In the genomic region with DNA sequence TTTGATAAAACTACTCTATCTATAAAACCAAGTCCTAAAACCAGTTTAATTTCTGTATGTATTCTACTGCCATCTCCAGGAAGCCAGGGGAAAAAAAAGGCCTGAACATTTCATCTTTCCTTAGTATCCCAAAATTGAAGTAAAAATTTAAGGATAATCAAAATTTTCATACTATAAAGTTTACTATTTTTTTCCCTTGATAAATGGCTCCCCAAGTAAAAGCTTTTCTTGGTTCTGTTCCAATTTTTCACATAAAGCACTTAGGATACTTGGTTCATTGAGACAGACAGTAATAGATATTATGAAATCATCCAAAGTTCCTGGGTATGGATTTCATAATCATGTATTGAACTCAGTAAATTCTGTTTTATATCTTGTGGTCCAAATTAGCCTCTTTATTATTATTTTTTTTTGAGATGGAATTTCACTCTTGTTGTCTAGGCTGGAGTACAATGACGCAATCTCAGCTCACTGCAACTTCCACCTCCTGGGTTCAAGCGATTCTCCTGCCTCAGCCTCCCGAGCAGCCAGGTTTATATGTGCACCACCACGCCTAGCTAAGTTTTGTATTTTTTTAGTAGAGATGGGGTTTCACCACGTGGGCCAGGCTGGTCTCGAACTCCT, we compare ENCODE assay signal across 11 cellular contexts. TPM values are rescaled to one million over a fixed set of nuclear protein-coding genes. Genes with fewer than 3 reads are reported as not detected.
DNase-seq lines count a peak whose midpoint lies in the region; ATAC-seq and TF ChIP-seq lines count a peak whose summit lies in the region.
"Had no signal": no experiment of that assay in that cellular context is flagged by ENCODE, and none has a peak within 500 bp of the region (broad histone marks: within the 10 kb centered on the region; RNA-seq: fewer than 3 reads in every experiment).

No MANE protein-coding gene starts in this region.

- H3K4me1 Mint-ChIP-seq in MCF 10A (ENCODE audit: insufficient read depth, unreplicated experiment) = peaks cover 5% of the 10 kb centered on the region

- peak; percentile 76 for TF ChIP-seq RAD21 in IMR-90 (IDR thresholded peaks at IDR 0.05; ENCODE audit: low read length)

- H4K5ac ChIP-seq in IMR-90 (ENCODE audit: low read depth, low read length) = no peak overlapping the region

- no peak overlapping the region for H3K27ac ChIP-seq in IMR-90 (ENCODE audit: insufficient read depth, low read length)
- H3K27ac ChIP-seq: sigmoid colon had no signal

- CTCF ChIA-PET in IMR-90 (lab: Yijun Ruan, JAX) (interaction anchor here (0.5 to 2.2 kb wide), 11 partner anchors 14 to 118 kb away, joined by 3 to 7 read pairs (median 4); no protein-coding TSS in a partner anchor), MCF 10A (lab: Yijun Ruan, JAX) (interaction anchor here (0.6 to 4.7 kb wide), 33 partner anchors 8 to 889 kb away, joined by 3 to 34 read pairs (median 3); partner anchors contain the start of gene ANXA2)

- in situ Hi-C loops in IMR-90 (cut with MboI; ENCODE audit: low sequenced_read_pairs) = loop anchor here (5.0 to 25.0 kb wide), 2 partner anchors 82 to 757 kb away; partner anchors contain the start of gene BNIP2

- dilution Hi-C loops in IMR-90 (cut with HindIII; ENCODE audit: low sequenced_read_pairs, unreplicated experiment) = no loop called here

- no peak overlapping the region for H2BK120ac ChIP-seq in IMR-90 (ENCODE audit: low read depth, low read length)

- H3K4me3 ChIP-seq in IMR-90 (ENCODE audit: insufficient read depth, low read depth, low read length) = no peak overlapping the region
- H3K4me3 ChIP-seq: sigmoid colon had no signal

- TF ChIP-seq POLR2A in IMR-90 (IDR thresholded peaks at IDR 0.05; ENCODE audit: low read depth, low read length) = no peak

- H3K9me3 Mint-ChIP-seq in MCF 10A (ENCODE audit: unreplicated experiment) = no peaks in the 10 kb centered on the region

- no peak overlapping the region for H3K9ac ChIP-seq in IMR-90 (ENCODE audit: low read depth, low read length)

- H2BK5ac ChIP-seq in IMR-90 (ENCODE audit: low read depth, low read length, poor library complexity, severe bottlenecking) = no peak overlapping the region

- DNase-seq in AG09319 (ENCODE audit: extremely low read depth, low read depth) (no peak), IMR-90 (peak; percentile 51), MCF 10A (ENCODE audit: unreplicated experiment) (peak; percentile 50), medulla oblongata (ENCODE audit: extremely low spot score) (peak; percentile 13), NCI-H82 (lab: John Stamatoyannopoulos, UW) (no peak)
- DNase-seq: activated naive CD4-positive, alpha-beta T cell treated with anti-CD3 and anti-CD28 coated beads, Interleukin-2, amount 50 U/mL, for 16 hours; NCI-H1436 treated with DMSO at 0.1 percent for 48 hours; sigmoid colon had no signal

- H3K9me1 ChIP-seq in IMR-90 (ENCODE audit: insufficient read depth, low read length) = no peaks in the 10 kb centered on the region

- H2AFZ ChIP-seq in IMR-90 (replicated peaks; ENCODE audit: low read length, poor library complexity) = no peak overlapping the region

- H2AK5ac ChIP-seq in IMR-90 (ENCODE audit: low read depth, low read length) = no peak overlapping the region

- H4K20me1 ChIP-seq in IMR-90 (ENCODE audit: insufficient read depth, low read length) = peaks cover 4% of the 10 kb centered on the region; the same call in 1 of the 2 replicates

- H2BK20ac ChIP-seq in IMR-90 (ENCODE audit: low read depth, low read length) = no peak overlapping the region

- no peak overlapping the region for H3K14ac ChIP-seq in IMR-90 (replicated peaks; ENCODE audit: low read depth, low read length)

- no peaks in the 10 kb centered on the region for H3K27me3 ChIP-seq in IMR-90 (ENCODE audit: control insufficient read depth, insufficient read depth, low read length)
- H3K27me3 ChIP-seq: sigmoid colon had no signal

- no peak overlapping the region for H3K18ac ChIP-seq in IMR-90 (ENCODE audit: low read depth, low read length)

- H3K4me3 Mint-ChIP-seq in MCF 10A (ENCODE audit: unreplicated experiment) = no peak overlapping the region

- TF ChIP-seq CTCF in AG09319 (IDR thresholded peaks at IDR 0.05; ENCODE audit: low read depth, low read length) = peak; percentile 74
- peak; percentile 76 for TF ChIP-seq CTCF in IMR-90 (conservative IDR thresholded peaks at IDR 0.05; ENCODE audit: low read depth, low read length)
- peak; percentile 45 for TF ChIP-seq CTCF in MCF 10A (IDR thresholded peaks at IDR 0.05; ENCODE audit: unreplicated experiment)

- peaks cover 2% of the 10 kb centered on the region for H3K4me1 ChIP-seq in IMR-90 (ENCODE audit: control insufficient read depth, insufficient read depth, low read length)
- H3K4me1 ChIP-seq: sigmoid colon had no signal

- BruUV-seq in IMR-90 (replicated peaks; lab: Mats Ljungman, UMichigan) = no TSS peak
- no TSS peak for BruUV-seq in MCF 10A (replicated peaks; lab: Mats Ljungman, UMichigan)

- H3K36me3 Mint-ChIP-seq in MCF 10A (ENCODE audit: insufficient read depth, unreplicated experiment) = peaks cover 41% of the 10 kb centered on the region

- ATAC-seq in IMR-90 (ENCODE audit: low read depth) (peak; percentile 59), HG02759 (IDR thresholded peaks at IDR 0.05; ENCODE audit: unreplicated experiment) (no peak), GM21825 (IDR thresholded peaks at IDR 0.05; ENCODE audit: unreplicated experiment) (no peak), HG03432 (IDR thresholded peaks at IDR 0.05; ENCODE audit: unreplicated experiment) (no peak)

- no peak overlapping the region for H3K4ac ChIP-seq in IMR-90 (ENCODE audit: low read depth, low read length)

- intact Hi-C loops in IMR-90 (cut with micrococcal nuclease) = loop anchor here (1.0 kb wide), 3 partner anchors 47 to 116 kb away; partner anchors contain the start of gene ANXA2
- intact Hi-C loops in MCF 10A (cut with micrococcal nuclease) = loop anchor here (1.0 kb wide), 3 partner anchors 47 to 115 kb away; partner anchors contain the start of gene ANXA2

- POLR2A ChIA-PET in IMR-90 (lab: Charles Lee; ENCODE audit: unreplicated experiment) (no interaction called here), MCF 10A (lab: Yijun Ruan, JAX) (interaction anchor here (0.6 to 6.5 kb wide), 14 partner anchors 13 to 753 kb away, joined by 3 to 67 read pairs (median 6); partner anchors contain the start of gene ICE2)

- no peak overlapping the region for H4K8ac ChIP-seq in IMR-90 (ENCODE audit: low read depth in 2 of 2, low read length in 2 of 2)

- peak overlapping the region; percentile 39 for H3K27ac Mint-ChIP-seq in MCF 10A (ENCODE audit: low read depth, unreplicated experiment)

- H3K9me3 ChIP-seq in IMR-90 (ENCODE audit: control insufficient read depth, insufficient read depth, low read length) = no peaks in the 10 kb centered on the region
- H3K9me3 ChIP-seq: sigmoid colon had no signal

- WGBS in IMR-90 (ENCODE audit: extremely low coverage in 2 of 2, insufficient read length in 1 of 2), 2 experiments = 90% methylated on average over 2 of the region's 6 CpGs; no CpG with 5 or more reads in 1 of the 2 experiments

- H3K79me1 ChIP-seq in IMR-90 (ENCODE audit: low read depth in 1 of 2, low read length in 2 of 2) = peaks cover 0 to 9% of the 10 kb centered on the region in 2 experiments; a peak in 3 of 4 replicates

- no peak overlapping the region for H3K56ac ChIP-seq in IMR-90 (ENCODE audit: extremely low read depth, insufficient read depth, low read length)

- H3K27me3 Mint-ChIP-seq in MCF 10A (ENCODE audit: insufficient read depth, unreplicated experiment) = no peaks in the 10 kb centered on the region

- H2BK15ac ChIP-seq in IMR-90 (ENCODE audit: low read depth, low read length) = no peak overlapping the region

- H3K23ac ChIP-seq in IMR-90 (ENCODE audit: low read depth, low read length) = no peak overlapping the region

- peaks cover 1% of the 10 kb centered on the region for H3K36me3 ChIP-seq in IMR-90 (ENCODE audit: control insufficient read depth, insufficient read depth, low read length)

- H4K91ac ChIP-seq in IMR-90 (ENCODE audit: insufficient read depth, low read depth, low read length) = no peak overlapping the region

- no peak overlapping the region for H3K4me2 ChIP-seq in IMR-90 (ENCODE audit: low read depth, low read length)

- H2AK9ac ChIP-seq in IMR-90 (replicated peaks; ENCODE audit: low read depth, low read length, poor library complexity) = no peak overlapping the region

TF ChIP-seq in IMR-90, 13 proteins besides CTCF, POLR2A, EP300 and RAD21:
- TF ChIP-seq RFX5 (IDR thresholded peaks at IDR 0.05; ENCODE audit: low read depth, low read length) = no peak
- TF ChIP-seq CHD1 (IDR thresholded peaks at IDR 0.05; ENCODE audit: low read depth, low read length) = no peak
- no peak for TF ChIP-seq NFE2L2 (IDR thresholded peaks at IDR 0.05; ENCODE audit: low read depth, low read length)
- no peak for TF ChIP-seq FOS (IDR thresholded peaks at IDR 0.05; ENCODE audit: low read depth, low read length)
- TF ChIP-seq CEBPB (IDR thresholded peaks at IDR 0.05; ENCODE audit: low read depth, low read length) = peak; percentile 58; the same call in 1 of the 2 replicates
- TF ChIP-seq SMC3 (IDR thresholded peaks at IDR 0.05; ENCODE audit: low read depth, low read length) = peak; percentile 79
- no peak for TF ChIP-seq MAZ (IDR thresholded peaks at IDR 0.05; ENCODE audit: borderline replicate concordance, low read depth, low read length)
- TF ChIP-seq RCOR1 (IDR thresholded peaks at IDR 0.05; ENCODE audit: insufficient replicate concordance, low read length) = no peak
- no peak for TF ChIP-seq BHLHE40 (IDR thresholded peaks at IDR 0.05; ENCODE audit: low read depth, low read length)

RNA-seq across cellular contexts. Expression of gene ICE2, which starts 34.5 kb away (rescaled TPM):
- total RNA-seq in IMR-90 (2012; rRNA removed) = 21.1 and 22.8 TPM in 2 replicates
- polyA plus RNA-seq in IMR-90 (2012; rRNA removed) = 11.3 and 14.7 TPM in 2 replicates
- polyA plus RNA-seq in IMR-90 (2012; cell fraction: cytosol; rRNA removed) = 2.0 and 3.0 TPM in 2 replicates
- 3.6 and 24.3 TPM in 2 replicates for polyA plus RNA-seq in IMR-90 (2012; cell fraction: nucleus; rRNA removed; ENCODE audit: low replicate concordance)
- 55.1 and 57.9 TPM in 2 replicates for total RNA-seq in MCF 10A (2022)

RNA-seq across cellular contexts. Expression of gene ANXA2, which starts 46.6 kb away (rescaled TPM):
- total RNA-seq in IMR-90 (2012; rRNA removed) = 6,979 and 8,412 TPM in 2 replicates
- 6,722 and 7,454 TPM in 2 replicates for polyA plus RNA-seq in IMR-90 (2012; rRNA removed)
- 2,230 and 5,114 TPM in 2 replicates for polyA plus RNA-seq in IMR-90 (2012; cell fraction: cytosol; rRNA removed)
- polyA plus RNA-seq in IMR-90 (2012; cell fraction: nucleus; rRNA removed; ENCODE audit: low replicate concordance) = 764 and 3,092 TPM in 2 replicates
- 3,317 and 3,451 TPM in 2 replicates for total RNA-seq in MCF 10A (2022)

Comparison
In these comparisons a context has a peak if more than half of its experiments do, and no peak if none do; other contexts are left out.
1. DNase-seq: peak in IMR-90 (single experiment), MCF 10A (single experiment) and medulla oblongata (single experiment); none in AG09319 (single experiment) and NCI-H82 (single experiment).
2. Peak in every context shown above with its lines, with median percentiles within 50 percentile points of each other: CTCF ChIP-seq.